Comparison of ENCODE assay signal across 11 cellular contexts in genomic region chr20:57348922-57349642, GRCh38. TPM values are rescaled to one million over a fixed set of nuclear protein-coding genes. Genes with fewer than 3 reads are reported as not detected.
"Had no signal": no experiment of that assay in that cellular context is flagged by ENCODE, and none has a peak within 500 bp of the region (broad histone marks: within the 10 kb centered on the region; RNA-seq: fewer than 3 reads in every experiment).

No MANE protein-coding gene starts in this region.

RNA-seq across cellular contexts. Expression of gene SPO11, which starts 19.5 kb away (rescaled TPM):
- total RNA-seq: adrenal gland, colonic mucosa, esophagus squamous epithelium, left cardiac atrium, lower lobe of right lung, mesothelial cell of epicardium, myocyte, ovary, SJSA1, stomach had no signal
- polyA plus RNA-seq: adrenal gland, ovary, stomach, thymus had no signal
